Comparison of ENCODE assay signal across 8 cellular contexts in the genomic region with DNA sequence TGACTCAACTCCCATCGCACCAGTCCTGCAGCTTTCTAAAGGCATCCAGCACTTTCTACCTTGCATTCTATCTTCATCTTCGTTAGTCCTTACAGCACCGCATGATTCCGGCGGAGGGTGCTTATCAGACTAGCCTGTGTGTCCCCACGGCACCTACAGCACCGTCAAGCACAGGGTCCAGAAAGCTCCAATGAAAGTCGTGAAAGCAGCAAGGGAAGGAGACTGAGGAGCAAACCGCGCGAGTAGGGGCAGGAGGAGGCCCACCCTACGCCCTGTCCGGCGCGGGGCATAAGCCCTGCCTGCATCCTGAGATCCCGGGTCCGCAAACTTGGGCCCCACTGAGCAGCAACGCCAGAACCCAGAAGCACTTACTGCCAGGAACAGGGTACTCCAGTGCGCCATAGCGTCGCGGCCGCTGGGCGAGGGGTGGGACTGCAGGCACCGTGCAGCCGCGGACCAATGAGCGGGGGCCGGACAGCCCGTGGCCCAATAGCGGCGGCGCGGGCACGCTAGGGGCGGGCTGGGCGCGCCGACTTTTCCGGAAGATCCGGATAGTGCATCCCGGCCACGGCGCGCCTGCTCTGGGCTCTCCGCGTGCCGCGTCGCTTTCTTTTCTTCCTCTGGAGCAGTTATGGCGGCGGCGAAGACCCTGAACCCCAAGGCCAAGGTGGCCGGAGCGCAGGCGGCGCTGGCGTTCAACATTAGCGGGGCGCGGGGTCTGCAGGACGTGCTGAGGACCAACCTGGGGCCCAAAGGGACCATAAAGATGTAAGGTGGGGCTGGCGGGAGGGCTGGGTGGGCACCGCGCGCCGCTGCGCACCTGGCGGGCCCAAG.
A peak's percentile ranks its signal among the peaks of the same experiment; 100 is the strongest.
DNase-seq lines count a peak whose midpoint lies in the region; ATAC-seq and TF ChIP-seq lines count a peak whose summit lies in the region.

No MANE protein-coding gene starts in this region.

- TF ChIP-seq CTCF in osteoblast (IDR thresholded peaks at IDR 0.05; ENCODE audit: extremely low read depth, low read depth, low read length), result no peak
- peak in 2 of 3 experiments; percentile 15 to 37 for TF ChIP-seq CTCF in testis (IDR thresholded peaks at IDR 0.05)

- intact Hi-C loops in testis (cut with DNase I; ENCODE audit: low total_unique reads), result no loop called here

- H3K9me3 ChIP-seq in SK-N-MC (ENCODE audit: low read depth, low read length), result no peaks in the 10 kb centered on the region
- no peaks in the 10 kb centered on the region for H3K9me3 ChIP-seq in osteoblast (ENCODE audit: low read depth, low read length)
- no peaks in the 10 kb centered on the region for H3K9me3 ChIP-seq in testis

- no peaks in the 10 kb centered on the region for H3K9me3 Mint-ChIP-seq in activated naive CD4-positive, alpha-beta T cell treated with anti-CD3 and anti-CD28 coated beads, Interleukin-2, amount 50 U/mL, for 24 hours

- DNase-seq in NCI-H1092 (lab: John Stamatoyannopoulos, UW), result peak; percentile 91
- DNase-seq in SK-N-MC (ENCODE audit: low read depth, low spot score), result peak; percentile 16
- DNase-seq in glomerular visceral epithelial cell (ENCODE audit: extremely low spot score), result peak; percentile 89
- peak; percentile 98 for DNase-seq in osteoblast (ENCODE audit: insufficient read length, low spot score, missing footprints)
- DNase-seq in testis, result peak; percentile 94

- ATAC-seq in HG02623 (IDR thresholded peaks at IDR 0.05; ENCODE audit: unreplicated experiment), result peak; percentile 99

- peaks cover 18% of the 10 kb centered on the region for H3K4me1 ChIP-seq in osteoblast (ENCODE audit: insufficient read depth, low read length)
- peaks cover 6% of the 10 kb centered on the region for H3K4me1 ChIP-seq in testis

- H3K4me2 ChIP-seq in osteoblast (ENCODE audit: insufficient read depth, low read length), result peak overlapping the region; percentile 99

- H3K4me1 Mint-ChIP-seq in activated naive CD4-positive, alpha-beta T cell treated with anti-CD3 and anti-CD28 coated beads, Interleukin-2, amount 50 U/mL, for 24 hours, result peaks cover 31% of the 10 kb centered on the region

- WGBS in testis, 2 donors, result 0 to 1% methylated on average over 18 to 19 of the region's 69 CpGs

- no peaks in the 10 kb centered on the region for H4K20me1 ChIP-seq in osteoblast (ENCODE audit: insufficient read depth, low read length)

- H3K27me3 ChIP-seq in osteoblast (ENCODE audit: insufficient read depth, low read length), result no peaks in the 10 kb centered on the region
- no peaks in the 10 kb centered on the region for H3K27me3 ChIP-seq in testis

- no peaks in the 10 kb centered on the region for H3K27me3 Mint-ChIP-seq in activated naive CD4-positive, alpha-beta T cell treated with anti-CD3 and anti-CD28 coated beads, Interleukin-2, amount 50 U/mL, for 24 hours

- peak overlapping the region; percentile 100 for H3K4me3 Mint-ChIP-seq in activated naive CD4-positive, alpha-beta T cell treated with anti-CD3 and anti-CD28 coated beads, Interleukin-2, amount 50 U/mL, for 24 hours

- H3K79me2 ChIP-seq in osteoblast (ENCODE audit: insufficient read depth, low read length), result peaks cover 54% of the 10 kb centered on the region

- H3K36me3 Mint-ChIP-seq in activated naive CD4-positive, alpha-beta T cell treated with anti-CD3 and anti-CD28 coated beads, Interleukin-2, amount 50 U/mL, for 24 hours, result peaks cover 2% of the 10 kb centered on the region

- H3K27ac ChIP-seq in SK-N-MC, result 0 out of 2 replicates have a peak overlapping the region, but pooled peaks have one; percentile 31
- peak overlapping the region; percentile 77 for H3K27ac ChIP-seq in osteoblast (ENCODE audit: low read depth, low read length)
- H3K27ac ChIP-seq in testis, result peak overlapping the region; percentile 66 to 85

- H3K27ac Mint-ChIP-seq in activated naive CD4-positive, alpha-beta T cell treated with anti-CD3 and anti-CD28 coated beads, Interleukin-2, amount 50 U/mL, for 24 hours, result peak overlapping the region; percentile 92

- peak overlapping the region; percentile 90 for H3K9ac ChIP-seq in SK-N-MC (ENCODE audit: insufficient read length)

- H2AFZ ChIP-seq in osteoblast (ENCODE audit: low read length), result peak overlapping the region; percentile 97

- peak; percentile 76 for TF ChIP-seq POLR2A in GM10847 (IDR thresholded peaks at IDR 0.05; ENCODE audit: extremely low read depth, insufficient read length)
- TF ChIP-seq POLR2A in testis (IDR thresholded peaks at IDR 0.05), result no peak

- peaks cover 28% of the 10 kb centered on the region for H3K36me3 ChIP-seq in SK-N-MC (ENCODE audit: insufficient read depth, low read length)
- peaks cover 7% of the 10 kb centered on the region for H3K36me3 ChIP-seq in osteoblast (ENCODE audit: insufficient read depth, low read length)
- H3K36me3 ChIP-seq in testis (ENCODE audit: low read depth, missing control alignments), result no peaks in the 10 kb centered on the region

- H3K4me3 ChIP-seq in SK-N-MC (peak overlapping the region; percentile 99), osteoblast (ENCODE audit: insufficient read depth, low read length) (peak overlapping the region; percentile 89), testis (peak overlapping the region; percentile 92 to 93)

Comparison
In these comparisons a context has a peak if more than half of its experiments do, and no peak if none do; other contexts are left out.
1. Peak in every context shown above with its lines: DNase-seq, ATAC-seq, H3K4me3 ChIP-seq and H3K27ac ChIP-seq.
2. DNase-seq: peak in every context shown above with its lines; median percentile 98 in osteoblast; 94 in testis; 91 in NCI-H1092; 89 in glomerular visceral epithelial cell; 16 in SK-N-MC.